ENCODE assay signal across 26 cellular contexts in the genomic region with DNA sequence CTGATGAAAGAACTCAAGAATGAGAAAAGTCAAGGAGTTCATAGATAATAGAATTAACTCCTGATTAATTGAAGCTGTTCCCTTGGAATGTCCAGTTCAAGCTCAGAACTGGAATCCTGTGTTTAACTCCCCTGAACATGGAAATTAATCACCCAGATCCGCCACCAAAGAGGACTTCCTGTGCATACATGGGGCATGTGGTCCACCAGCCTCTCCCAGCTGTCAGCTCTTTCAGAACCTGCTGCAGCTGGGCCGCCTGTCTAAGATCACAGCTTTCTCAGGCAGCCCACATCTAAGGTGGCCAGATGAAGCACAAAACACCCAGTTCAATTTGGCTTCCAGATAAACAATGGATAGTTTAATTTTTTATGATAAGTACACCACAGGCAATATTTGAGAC.
"Had no signal": no experiment of that assay in that cellular context is flagged by ENCODE, and none has a peak within 500 bp of the region (broad histone marks: within the 10 kb centered on the region; RNA-seq: fewer than 3 reads in every experiment).

No MANE protein-coding gene starts in this region.

- H3K4me3 Mint-ChIP-seq: activated CD4-positive, alpha-beta memory T cell treated with anti-CD3 and anti-CD28 coated beads for 36 hours; activated CD4-positive, alpha-beta T cell treated with anti-CD3 and anti-CD28 coated beads for 36 hours; activated naive CD8-positive, alpha-beta T cell treated with anti-CD3 and anti-CD28 coated beads, Interleukin-2, amount 10 ng/mL, durations not matched to agents 7 days and 5 days; central memory CD8-positive, alpha-beta T cell; endodermal cell; nephron progenitor cell; stimulated activated naive B cell treated with anti-CD40 and anti-IgM and Interleukin-4, amounts not matched to agents 10 μg/mL and 1 μg/mL and 100 μg/mL, for 72 hours; WTC11 had no signal

- H3K27me3 ChIP-seq: breast epithelium, gastroesophageal sphincter, pancreas, right lobe of liver, testis, uterus had no signal

- H3K9me3 ChIP-seq: breast epithelium, pancreas, psoas muscle, right lobe of liver, testis had no signal

- H3K4me3 ChIP-seq: breast epithelium, gastroesophageal sphincter, pancreas, psoas muscle, right lobe of liver, smooth muscle cell, testis, uterus had no signal

- ATAC-seq: activated CD4-positive, alpha-beta T cell treated with anti-CD3 and anti-CD28 coated beads for 36 hours; gastroesophageal sphincter; left ventricle myocardium superior; pancreas; psoas muscle; right lobe of liver; stimulated activated naive B cell treated with anti-CD40 and anti-IgM and Interleukin-4, amounts not matched to agents 10 μg/mL and 1 μg/mL and 100 μg/mL, for 72 hours; WTC11 had no signal

- H3K9me3 Mint-ChIP-seq: activated CD4-positive, alpha-beta memory T cell treated with anti-CD3 and anti-CD28 coated beads for 36 hours; central memory CD8-positive, alpha-beta T cell had no signal

- H3K4me1 Mint-ChIP-seq: activated CD4-positive, alpha-beta T cell treated with anti-CD3 and anti-CD28 coated beads for 36 hours; activated naive CD8-positive, alpha-beta T cell treated with anti-CD3 and anti-CD28 coated beads, Interleukin-2, amount 10 ng/mL, durations not matched to agents 7 days and 5 days; central memory CD8-positive, alpha-beta T cell had no signal

- H3K27ac ChIP-seq: breast epithelium, gastroesophageal sphincter, pancreas, psoas muscle, right lobe of liver, testis, uterus had no signal

- H3K27me3 Mint-ChIP-seq: activated CD4-positive, alpha-beta memory T cell treated with anti-CD3 and anti-CD28 coated beads for 36 hours; activated CD4-positive, alpha-beta T cell treated with anti-CD3 and anti-CD28 coated beads for 36 hours; activated naive CD8-positive, alpha-beta T cell treated with anti-CD3 and anti-CD28 coated beads, Interleukin-2, amount 10 ng/mL, durations not matched to agents 7 days and 5 days; central memory CD8-positive, alpha-beta T cell; stimulated activated naive B cell treated with anti-CD40 and anti-IgM and Interleukin-4, amounts not matched to agents 10 μg/mL and 1 μg/mL and 100 μg/mL, for 72 hours had no signal

- DNase-seq: activated CD4-positive, alpha-beta memory T cell treated with anti-CD3 and anti-CD28 coated beads for 36 hours; activated CD4-positive, alpha-beta T cell treated with anti-CD3 and anti-CD28 coated beads for 36 hours; activated naive CD4-positive, alpha-beta T cell treated with Interleukin-2 at 50 U/mL for 16 hours; activated naive CD8-positive, alpha-beta T cell treated with anti-CD3 and anti-CD28 coated beads, Interleukin-2, amount 10 ng/mL, durations not matched to agents 7 days and 5 days; activated T-cell treated with anti-CD3 and anti-CD28 coated beads, Interleukin-2, amount 50 U/mL, for 48 hours; amniotic stem cell; endodermal cell; left ventricle myocardium superior; mammary epithelial cell; nephron progenitor cell; pancreas; psoas muscle; right lobe of liver; stimulated activated CD4-positive, alpha-beta T cell treated with anti-CD3 and anti-CD28 coated beads, Interleukin-15, amount 100 ng/mL, for 24 hours; stimulated activated CD4-positive, alpha-beta T cell treated with anti-CD3 and anti-CD28 coated beads, Interleukin-2, amount 100 ng/mL, for 48 hours; stimulated activated CD8-positive, alpha-beta memory T cell treated with anti-CD3 and anti-CD28 coated beads, Interleukin-4, amount 100 ng/mL, for 48 hours; stimulated activated naive B cell treated with anti-CD40 and anti-IgM and Interleukin-4, amounts not matched to agents 10 μg/mL and 1 μg/mL and 100 μg/mL, for 72 hours; T-helper 9 cell; testis; trophoblast cell; uterus had no signal

- H3K27ac Mint-ChIP-seq: activated CD4-positive, alpha-beta memory T cell treated with anti-CD3 and anti-CD28 coated beads for 36 hours; activated CD4-positive, alpha-beta T cell treated with anti-CD3 and anti-CD28 coated beads for 36 hours; activated naive CD8-positive, alpha-beta T cell treated with anti-CD3 and anti-CD28 coated beads, Interleukin-2, amount 10 ng/mL, durations not matched to agents 7 days and 5 days; endodermal cell; nephron progenitor cell; stimulated activated naive B cell treated with anti-CD40 and anti-IgM and Interleukin-4, amounts not matched to agents 10 μg/mL and 1 μg/mL and 100 μg/mL, for 72 hours; WTC11 had no signal

- H3K36me3 Mint-ChIP-seq: activated CD4-positive, alpha-beta memory T cell treated with anti-CD3 and anti-CD28 coated beads for 36 hours; WTC11 had no signal

- H3K36me3 ChIP-seq: breast epithelium, gastroesophageal sphincter, pancreas, right lobe of liver, uterus had no signal

- H3K4me1 ChIP-seq: breast epithelium, gastroesophageal sphincter, pancreas, psoas muscle, right lobe of liver, testis, uterus had no signal
